8 cellular contexts compared by ENCODE assay signal in genomic region chr5:157511656-157512644, GRCh38. TPM values are rescaled to one million over a fixed set of nuclear protein-coding genes. Genes with fewer than 3 reads are reported as not detected.
DNase-seq lines count a peak whose midpoint lies in the region; ATAC-seq and TF ChIP-seq lines count a peak whose summit lies in the region.

No MANE protein-coding gene starts in this region.

- H2BK120ac ChIP-seq in trophoblast cell (ENCODE audit: insufficient read depth, low read length, poor library complexity): no peak overlapping the region

- no peak overlapping the region for H4K8ac ChIP-seq in trophoblast cell (ENCODE audit: low read depth, low read length)

- DNase-seq in A673 (ENCODE audit: low spot score) (peak; percentile 78), HT1080 (ENCODE audit: low read depth) (peak; percentile 98), trophoblast cell (peak; percentile 79 to 80), HuH-7.5 (ENCODE audit: low spot score) (no peak)
- peak; percentile 52 for DNase-seq in activated T-cell treated with anti-CD3 and anti-CD28 coated beads, Interleukin-2, amount 50 U/mL, for 24 hours

- H3K18ac ChIP-seq in trophoblast cell (ENCODE audit: low read length): no peak overlapping the region

- no peak overlapping the region for H3K14ac ChIP-seq in trophoblast cell (ENCODE audit: low read length)

- no peak overlapping the region for H4K91ac ChIP-seq in trophoblast cell (ENCODE audit: low read depth, low read length)

- H3K36me3 Mint-ChIP-seq in activated T-cell treated with anti-CD3 and anti-CD28 coated beads, Interleukin-2, amount 50 U/mL, for 24 hours (ENCODE audit: low read depth): peaks cover 79% of the 10 kb centered on the region

- H3K4me1 ChIP-seq in A673 (ENCODE audit: insufficient read depth, low read length, poor library complexity, severe bottlenecking) (no peaks in the 10 kb centered on the region), gastroesophageal sphincter (peaks cover 26 to 95% (median 28%) of the 10 kb centered on the region in 3 donors), trophoblast cell (ENCODE audit: control insufficient read depth in 1 of 2, insufficient read depth in 2 of 2, low read length in 2 of 2) (peaks cover 0 to 2% of the 10 kb centered on the region in 2 experiments)

- no peak overlapping the region for H3K4ac ChIP-seq in trophoblast cell (ENCODE audit: low read depth, low read length)

- H3K79me2 ChIP-seq in trophoblast cell (ENCODE audit: control insufficient read depth, insufficient read depth, low read length, poor library complexity): no peaks in the 10 kb centered on the region

- POLR2A ChIA-PET in A673 (lab: Charles Lee; ENCODE audit: low non-redundant PET): no interaction called here

- H3K27ac ChIP-seq in A673 (ENCODE audit: low read depth, low read length, poor library complexity, severe bottlenecking): no peak overlapping the region
- peak overlapping the region; percentile 79 to 88 (median 87) for H3K27ac ChIP-seq in gastroesophageal sphincter
- H3K27ac ChIP-seq in trophoblast cell (ENCODE audit: low read depth, low read length): no peak overlapping the region

- no peaks in the 10 kb centered on the region for H3K27me3 Mint-ChIP-seq in activated T-cell treated with anti-CD3 and anti-CD28 coated beads, Interleukin-2, amount 50 U/mL, for 24 hours

- peaks cover 31% of the 10 kb centered on the region for H3K4me1 Mint-ChIP-seq in activated T-cell treated with anti-CD3 and anti-CD28 coated beads, Interleukin-2, amount 50 U/mL, for 24 hours (ENCODE audit: low read depth)

- CTCF ChIA-PET in A673 (lab: Charles Lee): interaction anchor here (0.5 kb wide), 1 partner anchor 260 kb away, joined by 3 read pairs; no protein-coding TSS in a partner anchor

- no peak overlapping the region for H4K12ac ChIP-seq in trophoblast cell (ENCODE audit: low read depth, low read length)

- no peak overlapping the region for H3K4me3 ChIP-seq in A673 (ENCODE audit: low read depth, low read length, poor library complexity, severe bottlenecking)
- H3K4me3 ChIP-seq in gastroesophageal sphincter: no peak overlapping the region
- H3K4me3 ChIP-seq in trophoblast cell (ENCODE audit: low read depth, low read length): no peak overlapping the region

- H3K9me3 Mint-ChIP-seq in activated T-cell treated with anti-CD3 and anti-CD28 coated beads, Interleukin-2, amount 50 U/mL, for 24 hours: no peaks in the 10 kb centered on the region

- H3K36me3 ChIP-seq in A673 (ENCODE audit: insufficient read depth, low read length, poor library complexity, severe bottlenecking) (no peaks in the 10 kb centered on the region), gastroesophageal sphincter (peaks cover 0 to 33% of the 10 kb centered on the region in 2 donors), trophoblast cell (ENCODE audit: control insufficient read depth in 1 of 2, insufficient read depth in 2 of 2, low read length in 2 of 2) (peaks cover 52 to 71% of the 10 kb centered on the region in 2 experiments)

- ATAC-seq in gastroesophageal sphincter (peak; percentile 97), HG02571 (IDR thresholded peaks at IDR 0.05; ENCODE audit: unreplicated experiment) (no peak), HG03521 (IDR thresholded peaks at IDR 0.05; ENCODE audit: unreplicated experiment) (no peak)

- TF ChIP-seq CTCF in A673 (conservative IDR thresholded peaks at IDR 0.05; ENCODE audit: low read depth, low read length): no peak
- no peak for TF ChIP-seq CTCF in gastroesophageal sphincter (IDR thresholded peaks at IDR 0.05)

- H2AK5ac ChIP-seq in trophoblast cell (ENCODE audit: low read length): no peak overlapping the region

- peak overlapping the region; percentile 7 for H3K27ac Mint-ChIP-seq in activated T-cell treated with anti-CD3 and anti-CD28 coated beads, Interleukin-2, amount 50 U/mL, for 24 hours

- no peak overlapping the region for H3K9ac ChIP-seq in trophoblast cell (ENCODE audit: low read length)

- H3K23ac ChIP-seq in trophoblast cell (ENCODE audit: low read length): no peak overlapping the region

- no peak for TF ChIP-seq EP300 in gastroesophageal sphincter (IDR thresholded peaks at IDR 0.05)

- no peak overlapping the region for H2BK12ac ChIP-seq in trophoblast cell (ENCODE audit: low read length)

- H3K9me3 ChIP-seq in A673 (ENCODE audit: low read depth, low read length, poor library complexity, severe bottlenecking) (no peaks in the 10 kb centered on the region), gastroesophageal sphincter (no peaks in the 10 kb centered on the region), trophoblast cell (ENCODE audit: insufficient read depth, low read depth, low read length) (peaks cover 3% of the 10 kb centered on the region)

- no peak overlapping the region for H3K4me2 ChIP-seq in trophoblast cell (ENCODE audit: low read length)

- no peak for TF ChIP-seq POLR2A in gastroesophageal sphincter (IDR thresholded peaks at IDR 0.05)

- 0 to 3% methylated on average over 5 to 6 of the region's 9 CpGs for WGBS in gastroesophageal sphincter (ENCODE audit: low coverage in 1 of 2), 2 donors
- WGBS in trophoblast cell (ENCODE audit: extremely low coverage, insufficient coverage, insufficient read length): no CpG with 5 or more reads among the region's 9 CpGs

- no peak overlapping the region for H2BK5ac ChIP-seq in trophoblast cell (ENCODE audit: low read depth, low read length, poor library complexity)

- no TSS peak for BruUV-seq in A673 (replicated peaks; lab: Mats Ljungman, UMichigan)

- intact Hi-C loops in A673 (cut with micrococcal nuclease; ENCODE audit: unreplicated experiment): no loop called here

- H3K79me1 ChIP-seq in trophoblast cell (ENCODE audit: low read length): no peaks in the 10 kb centered on the region

- no peaks in the 10 kb centered on the region for H3K27me3 ChIP-seq in A673 (replicated peaks; ENCODE audit: insufficient read depth, low read depth, low read length, poor library complexity)
- no peaks in the 10 kb centered on the region for H3K27me3 ChIP-seq in gastroesophageal sphincter
- no peaks in the 10 kb centered on the region for H3K27me3 ChIP-seq in trophoblast cell (ENCODE audit: insufficient read depth, low read length)

- no peak overlapping the region for H2AFZ ChIP-seq in trophoblast cell (ENCODE audit: insufficient read depth, low read length, poor library complexity)

- H3K4me3 Mint-ChIP-seq in activated T-cell treated with anti-CD3 and anti-CD28 coated beads, Interleukin-2, amount 50 U/mL, for 24 hours: no peak overlapping the region

RNA-seq across cellular contexts. Expression of gene NIPAL4, which starts 51.9 kb away (rescaled TPM):
- not detected in 2 replicates for total RNA-seq in A673 (2021)
- not detected in 2 replicates for total RNA-seq in HT1080 (2014; rRNA removed; shearing (Covaris generic))
- 0.06 TPM in 1 of 2 replicates, not detected in the other for polyA plus RNA-seq in HT1080 (2015; cell fraction: cytosol; rRNA removed)
- 0.07 TPM in 1 of 2 replicates, not detected in the other for polyA plus RNA-seq in HT1080 (2015; cell fraction: nucleus; rRNA removed)
- 1 to 10 TPM; 1.2 to 4.8 (median 2.7) TPM for total RNA-seq in gastroesophageal sphincter
- polyA plus RNA-seq in trophoblast cell (2013): 5.7 and 5.9 TPM in 2 replicates

Comparison
In these comparisons a context has a peak if more than half of its experiments do, and no peak if none do; other contexts are left out.
1. H3K27ac ChIP-seq: peak in gastroesophageal sphincter (4 of 4); none in A673 (single experiment) and trophoblast cell (single experiment).